In genomic region chr7:24227603-24228359, GRCh38 we compare ENCODE assay signal across 10 cellular contexts. TPM values are rescaled to one million over a fixed set of nuclear protein-coding genes. Genes with fewer than 3 reads are reported as not detected.
A peak's percentile ranks its signal among the peaks of the same experiment; 100 is the strongest.
DNase-seq lines count a peak whose midpoint lies in the region; ATAC-seq, FAIRE-seq and TF ChIP-seq lines count a peak whose summit lies in the region.
"Had no signal": no experiment of that assay in that cellular context is flagged by ENCODE, and none has a peak within 500 bp of the region (broad histone marks: within the 10 kb centered on the region; RNA-seq: fewer than 3 reads in every experiment).

No MANE protein-coding gene starts in this region.

- no peaks in the 10 kb centered on the region for H3K36me3 ChIP-seq in GM12878 (ENCODE audit: control insufficient read depth in 2 of 2, insufficient read depth in 2 of 2, low read length in 1 of 2)

- TF ChIP-seq EP300 in GM12878 (IDR thresholded peaks at IDR 0.05; ENCODE audit: borderline replicate concordance in 1 of 2, control insufficient read depth in 1 of 2, low read depth in 2 of 2, low read length in 2 of 2) = no peak

- DNase-seq in GM13977 (ENCODE audit: low spot score) (peak; percentile 28), KG1 (lab: John Stamatoyannopoulos, UW) (peak; percentile 11), GM12878 (ENCODE audit: low read depth, low spot score) (peak; percentile 40), hippocampal formation (lab: John Stamatoyannopoulos, UW) (no peak), NCI-H226 (no peak), GM03348 (ENCODE audit: low spot score) (no peak), H4 (ENCODE audit: low spot score) (no peak)
- DNase-seq: GOT3 had no signal

- H3K27ac ChIP-seq in GM12878 (ENCODE audit: control insufficient read depth, insufficient read depth) = no peak overlapping the region

- RAD21 ChIA-PET in GM12878 (lab: Charles Lee; ENCODE audit: unreplicated experiment) = interaction anchor here (1.1 to 1.2 kb wide), 2 partner anchors 159 to 289 kb away, joined by 3 read pairs; no protein-coding TSS in a partner anchor

- TF ChIP-seq CTCF in GM13977 (IDR thresholded peaks at IDR 0.05; ENCODE audit: extremely low read depth, insufficient read depth, missing control alignments) = no peak
- 0 out of 6 replicates have a peak, but pooled peaks of 1 of the 3 experiments have one; percentile 5 for TF ChIP-seq CTCF in GM12878 (IDR thresholded peaks at IDR 0.05 in 2 of 3, conservative IDR thresholded peaks at IDR 0.05 in 1 of 3; ENCODE audit: control insufficient read depth in 2 of 3, extremely low read depth in 1 of 3, insufficient read depth in 1 of 3, low read depth in 3 of 3, low read length in 3 of 3)

- peak; percentile 86 for ATAC-seq in GM21576 (IDR thresholded peaks at IDR 0.05; ENCODE audit: unreplicated experiment)
- ATAC-seq in GM12878 = peak; percentile 95

- CTCF ChIA-PET in GM12878 (lab: Yijun Ruan, JAX) = interaction anchor here (0.6 to 1.3 kb wide), 3 partner anchors 28 to 964 kb away, joined by 3 to 4 read pairs (median 4); no protein-coding TSS in a partner anchor

- peaks cover 3% of the 10 kb centered on the region for H3K9me3 ChIP-seq in GM12878 (replicated peaks; ENCODE audit: control insufficient read depth, insufficient read depth, low read length)

- 0 out of 2 replicates have a peak, but pooled peaks have one; percentile 2 for TF ChIP-seq RAD21 in GM12878 (IDR thresholded peaks at IDR 0.05; ENCODE audit: insufficient read depth, low read depth, low read length)

- H3K4me2 ChIP-seq in GM12878 (ENCODE audit: control insufficient read depth, insufficient read depth) = no peak overlapping the region

- POLR2A ChIA-PET in GM12878 (lab: Charles Lee) = no interaction called here

- no peak overlapping the region for H2AFZ ChIP-seq in GM12878 (ENCODE audit: control insufficient read depth, low read depth, low read length)

- H3K9ac ChIP-seq in GM12878 (ENCODE audit: control insufficient read depth, insufficient read depth, low read length) = no peak overlapping the region

- in situ Hi-C loops in GM13977 (cut with MboI; ENCODE audit: low pct_unique_long_range_greater_than_20kb, low sequenced_read_pairs, unreplicated experiment) = no loop called here
- in situ Hi-C loops in GM12878 (cut with MboI) = no loop called here

- no peak for TF ChIP-seq POLR2A in GM12878 (IDR thresholded peaks at IDR 0.05; ENCODE audit: low read depth, low read length)

- SMC1A ChIA-PET in GM12878 (lab: Charles Lee; ENCODE audit: uncharacterized antibody, unreplicated experiment) = interaction anchor here (1.4 to 1.5 kb wide), 2 partner anchors 27 to 130 kb away, joined by 3 to 4 read pairs; no protein-coding TSS in a partner anchor

- H3K27me3 ChIP-seq in GM12878 (replicated peaks in 1 of 2; ENCODE audit: control insufficient read depth in 2 of 2, insufficient read depth in 2 of 2, low read length in 1 of 2) = no peaks in the 10 kb centered on the region

- no TSS peak for BruUV-seq in GM12878 (replicated peaks; lab: Mats Ljungman, UMichigan)

- no peak overlapping the region for H3K4me3 ChIP-seq in GM12878

- H3K79me2 ChIP-seq in GM12878 (ENCODE audit: control insufficient read depth, insufficient read depth, low read length) = no peaks in the 10 kb centered on the region

- H4K20me1 ChIP-seq in GM12878 (ENCODE audit: control insufficient read depth, insufficient read depth) = no peaks in the 10 kb centered on the region

- intact Hi-C loops in GM12878 (cut with micrococcal nuclease; ENCODE audit: unreplicated experiment) = no loop called here

- FAIRE-seq in GM12878 (lab: Jason Lieb, UNC) = peak; percentile 23
- FAIRE-seq: islet of Langerhans had no signal

- H3K4me1 ChIP-seq in GM12878 (ENCODE audit: control insufficient read depth, insufficient read depth, low read length) = peaks cover 9% of the 10 kb centered on the region

- WGBS in GM12878 (ENCODE audit: insufficient coverage, insufficient replicate concordance, low lambda C conversion rate, missing lambda C conversion rate) = 29% methylated on average over 8 of the region's 8 CpGs

TF ChIP-seq in GM12878, 131 proteins besides CTCF, POLR2A, EP300 and RAD21:
- no peak for TF ChIP-seq REST (IDR thresholded peaks at IDR 0.05; ENCODE audit: low read depth, low read length)
- peak; percentile 56 for TF ChIP-seq RUNX3 (IDR thresholded peaks at IDR 0.05; ENCODE audit: low read length)
TF ChIP-seq in GM12878: peak in this region for 1.

RNA-seq across cellular contexts. Expression of gene NPY, which starts 56.2 kb away (rescaled TPM):
- total RNA-seq in GM12878 (2013; cell fraction: nucleolus; rRNA removed) = not detected in 2 replicates
- not detected in 2 replicates for total RNA-seq in GM12878 (2014; rRNA removed)
- not detected in 2 replicates for total RNA-seq in GM12878 (2014; rRNA removed; fragmentation: Illumina TruSeq; extraction: Trizol)
- not detected in 2 replicates for total RNA-seq in GM12878 (2021)
- not detected for polyA plus RNA-seq in GM12878 (2011; ENCODE audit: low read depth)
- not detected in 2 replicates for polyA plus RNA-seq in GM12878 (2011; rRNA removed)
- polyA plus RNA-seq in GM12878 (2011; cell fraction: cytosol; rRNA removed) = not detected in 2 replicates
- polyA plus RNA-seq in GM12878 (2011; cell fraction: nucleus; rRNA removed) = not detected in 2 replicates
- not detected in 2 replicates for polyA plus RNA-seq in GM12878 (2012)
- not detected in 2 replicates for polyA plus RNA-seq in GM12878 (2014; fragmentation: Illumina TruSeq; extraction: Trizol)
- not detected for polyA plus RNA-seq in GM12878 (2014; fragmentation: Nextera tagmentation; extraction: Ambion mirVana)
- not detected in 2 replicates for polyA plus RNA-seq in GM12878 (2014; rRNA removed)
- not detected for polyA plus RNA-seq in GM12878 (2016; fragmentation: Nextera tagmentation; extraction: Ambion mirVana)
- polyA minus RNA-seq in GM12878 (2011; rRNA and poly(A)+ RNA removed) = not detected in 2 replicates
- polyA minus RNA-seq in GM12878 (2011; cell fraction: cytosol; rRNA and poly(A)+ RNA removed) = not detected in 2 replicates
- polyA minus RNA-seq in GM12878 (2011; cell fraction: nucleus; rRNA and poly(A)+ RNA removed) = not detected in 2 replicates
- total RNA-seq in H4 (2014; rRNA removed; shearing (Covaris generic)) = not detected in 2 replicates

Comparison
In these comparisons a context has a peak if more than half of its experiments do, and no peak if none do; other contexts are left out.
1. DNase-seq: peak in GM13977 (single experiment), KG1 (single experiment) and GM12878 (single experiment); none in hippocampal formation (0 of 2), NCI-H226 (single experiment), GM03348 (single experiment) and H4 (single experiment).